ENCODE assay signal across 24 cellular contexts in the genomic region with DNA sequence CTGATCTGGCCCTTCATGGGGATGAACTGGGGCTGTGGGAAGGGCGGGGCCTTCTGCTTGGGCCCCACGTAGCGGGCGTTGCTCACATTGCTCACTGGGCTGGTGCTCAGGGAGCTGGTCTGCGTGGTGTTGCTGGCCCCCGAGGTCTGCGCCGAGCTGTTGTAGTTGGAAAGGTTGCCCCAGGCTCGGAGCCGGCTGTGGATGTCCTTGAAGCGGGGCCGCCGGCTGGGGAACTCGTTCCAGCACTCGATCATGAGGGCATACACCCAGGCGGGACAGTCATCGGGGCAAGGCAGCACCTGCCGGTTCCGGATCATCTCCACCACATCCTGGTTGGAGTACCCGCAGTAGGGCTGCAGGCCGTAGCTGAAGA.
DNase-seq lines count a peak whose midpoint lies in the region; ATAC-seq, FAIRE-seq and TF ChIP-seq lines count a peak whose summit lies in the region.
"Had no signal": no experiment of that assay in that cellular context is flagged by ENCODE, and none has a peak within 500 bp of the region (broad histone marks: within the 10 kb centered on the region; RNA-seq: fewer than 3 reads in every experiment).

No MANE protein-coding gene starts in this region.

- H3K27ac ChIP-seq in neural progenitor cell: no peak overlapping the region
- no peak overlapping the region for H3K27ac ChIP-seq in CD4-positive, alpha-beta T cell (ENCODE audit: low read depth, low read length)
- H3K27ac ChIP-seq: 22Rv1, A549, BLaER1 had no signal

- intact Hi-C loops in CD4-positive, alpha-beta T cell (cut with DNase I, micrococcal nuclease): no loop called here

- H3K9ac ChIP-seq in neural progenitor cell: no peak overlapping the region
- H3K9ac ChIP-seq: BLaER1 had no signal

- ATAC-seq in stimulated activated naive B cell treated with anti-CD40 and anti-IgM and Interleukin-4, amounts not matched to agents 10 μg/mL and 1 μg/mL and 100 μg/mL, for 72 hours (replicated peaks): no peak
- no peak for ATAC-seq in CD4-positive, alpha-beta T cell (ENCODE audit: poor library complexity)
- ATAC-seq: A549; CD8-positive, alpha-beta T cell had no signal

- H3K4me3 Mint-ChIP-seq in neural progenitor cell: no peak overlapping the region
- H3K4me3 Mint-ChIP-seq in stimulated activated naive B cell treated with anti-CD40 and anti-IgM and Interleukin-4, amounts not matched to agents 10 μg/mL and 1 μg/mL and 100 μg/mL, for 72 hours: no peak overlapping the region
- no peak overlapping the region for H3K4me3 Mint-ChIP-seq in CD4-positive, alpha-beta T cell
- H3K4me3 Mint-ChIP-seq: CD14-positive monocyte; CD4-positive, CD25-positive, alpha-beta regulatory T cell; CD8-positive, alpha-beta T cell had no signal

- no peak overlapping the region for H2AFZ ChIP-seq in neural progenitor cell (replicated peaks)

- no peak for FAIRE-seq in urothelium cell line (lab: Jason Lieb, UNC)
- FAIRE-seq: A549, D721Med, G401.6, GM12891, GM19239 had no signal

- no peaks in the 10 kb centered on the region for H4K20me1 ChIP-seq in neural progenitor cell (ENCODE audit: low read depth)
- H4K20me1 ChIP-seq: BLaER1 had no signal

- no peak for TF ChIP-seq CTCF in neural progenitor cell (IDR thresholded peaks at IDR 0.05)
- TF ChIP-seq CTCF in CD4-positive, alpha-beta T cell (IDR thresholded peaks at IDR 0.05): no peak

- no peaks in the 10 kb centered on the region for H3K9me3 Mint-ChIP-seq in neural progenitor cell
- no peaks in the 10 kb centered on the region for H3K9me3 Mint-ChIP-seq in stimulated activated naive B cell treated with anti-CD40 and anti-IgM and Interleukin-4, amounts not matched to agents 10 μg/mL and 1 μg/mL and 100 μg/mL, for 72 hours
- H3K9me3 Mint-ChIP-seq in CD4-positive, alpha-beta T cell: no peaks in the 10 kb centered on the region
- H3K9me3 Mint-ChIP-seq: CD14-positive monocyte; CD8-positive, alpha-beta T cell had no signal

- peak; percentile 38 for DNase-seq in activated CD8-positive, alpha-beta memory T cell treated with anti-CD3 and anti-CD28 coated beads for 24 hours
- DNase-seq in activated CD8-positive, alpha-beta memory T cell treated with anti-CD3 and anti-CD28 coated beads, Interleukin-2, amount 50 U/mL, for 48 hours: no peak
- no peak for DNase-seq in neural progenitor cell (ENCODE audit: low spot score)
- no peak for DNase-seq in stimulated activated naive B cell treated with anti-CD40 and anti-IgM and Interleukin-4, amounts not matched to agents 10 μg/mL and 1 μg/mL and 100 μg/mL, for 72 hours
- DNase-seq in urothelium cell line (ENCODE audit: low spot score): no peak
- DNase-seq in CD4-positive, alpha-beta T cell: no peak
- no peak for DNase-seq in superior temporal gyrus (ENCODE audit: extremely low spot score)
- DNase-seq: AML-193; BE2C; C1 segment of cervical spinal cord; Caco-2; Calu3; CD4-positive, CD25-positive, alpha-beta regulatory T cell; CD8-positive, alpha-beta T cell; DMS79 treated with DMSO at 0.1 percent for 48 hours; GF-D8 had no signal

- peaks cover 13% of the 10 kb centered on the region for H3F3A ChIP-seq in neural progenitor cell (ENCODE audit: low read depth)

- peak overlapping the region; percentile 46 for H3K27ac Mint-ChIP-seq in neural progenitor cell
- H3K27ac Mint-ChIP-seq in stimulated activated naive B cell treated with anti-CD40 and anti-IgM and Interleukin-4, amounts not matched to agents 10 μg/mL and 1 μg/mL and 100 μg/mL, for 72 hours: peak overlapping the region; percentile 38
- no peak overlapping the region for H3K27ac Mint-ChIP-seq in CD4-positive, alpha-beta T cell
- H3K27ac Mint-ChIP-seq: CD14-positive monocyte; CD4-positive, CD25-positive, alpha-beta regulatory T cell; CD8-positive, alpha-beta T cell had no signal

- no peaks in the 10 kb centered on the region for H3K4me1 Mint-ChIP-seq in neural progenitor cell
- H3K4me1 Mint-ChIP-seq in stimulated activated naive B cell treated with anti-CD40 and anti-IgM and Interleukin-4, amounts not matched to agents 10 μg/mL and 1 μg/mL and 100 μg/mL, for 72 hours: peaks cover 37 to 57% of the 10 kb centered on the region in 2 donors
- H3K4me1 Mint-ChIP-seq in CD4-positive, alpha-beta T cell (ENCODE audit: low read depth): no peaks in the 10 kb centered on the region
- H3K4me1 Mint-ChIP-seq: CD4-positive, CD25-positive, alpha-beta regulatory T cell had no signal

- CTCF ChIA-PET in CD4-positive, alpha-beta T cell (lab: Charles Lee): no interaction called here

- peaks cover 10% of the 10 kb centered on the region for H3K4me1 ChIP-seq in neural progenitor cell
- H3K4me1 ChIP-seq: BE2C, BLaER1 had no signal

- H3K36me3 ChIP-seq in neural progenitor cell: no peaks in the 10 kb centered on the region
- H3K36me3 ChIP-seq: BLaER1 had no signal

- peaks cover 25% of the 10 kb centered on the region for H3K36me3 Mint-ChIP-seq in neural progenitor cell
- H3K36me3 Mint-ChIP-seq in stimulated activated naive B cell treated with anti-CD40 and anti-IgM and Interleukin-4, amounts not matched to agents 10 μg/mL and 1 μg/mL and 100 μg/mL, for 72 hours: no peaks in the 10 kb centered on the region
- H3K36me3 Mint-ChIP-seq in CD4-positive, alpha-beta T cell (ENCODE audit: low read depth): no peaks in the 10 kb centered on the region
- H3K36me3 Mint-ChIP-seq: CD14-positive monocyte; CD4-positive, CD25-positive, alpha-beta regulatory T cell; CD8-positive, alpha-beta T cell had no signal

- POLR2A ChIA-PET in CD4-positive, alpha-beta T cell (lab: Charles Lee): no interaction called here

- H3K4me3 ChIP-seq in neural progenitor cell: no peak overlapping the region
- H3K4me3 ChIP-seq: A549, BLaER1 had no signal

- H3K27me3 Mint-ChIP-seq in neural progenitor cell (ENCODE audit: insufficient read depth, low read depth): no peaks in the 10 kb centered on the region
- peaks cover 0 to 3% of the 10 kb centered on the region in 2 donors for H3K27me3 Mint-ChIP-seq in stimulated activated naive B cell treated with anti-CD40 and anti-IgM and Interleukin-4, amounts not matched to agents 10 μg/mL and 1 μg/mL and 100 μg/mL, for 72 hours
- peaks cover 38% of the 10 kb centered on the region for H3K27me3 Mint-ChIP-seq in CD4-positive, alpha-beta T cell

- H3K9me3 ChIP-seq in neural progenitor cell (ENCODE audit: low read depth): no peaks in the 10 kb centered on the region
- no peaks in the 10 kb centered on the region for H3K9me3 ChIP-seq in CD4-positive, alpha-beta T cell (ENCODE audit: control insufficient read depth, low read length)
- H3K9me3 ChIP-seq: A549, BE2C, BLaER1, Caco-2 had no signal

- H3K27me3 ChIP-seq in neural progenitor cell: no peaks in the 10 kb centered on the region
- H3K27me3 ChIP-seq in CD4-positive, alpha-beta T cell (ENCODE audit: control insufficient read depth, insufficient read depth, low read length): peaks cover 9% of the 10 kb centered on the region
- H3K27me3 ChIP-seq: BE2C, BLaER1 had no signal

- H3K4me2 ChIP-seq in neural progenitor cell: no peak overlapping the region
- H3K4me2 ChIP-seq: A549, BLaER1 had no signal

- H3K79me2 ChIP-seq in neural progenitor cell (ENCODE audit: low read depth): no peaks in the 10 kb centered on the region
